Comparison of ENCODE assay signal across 9 cellular contexts in genomic region chr15:59349715-59350420, GRCh38. TPM values are rescaled to one million over a fixed set of nuclear protein-coding genes. Genes with fewer than 3 reads are reported as not detected.
DNase-seq lines count a peak whose midpoint lies in the region; ATAC-seq and TF ChIP-seq lines count a peak whose summit lies in the region.
"Had no signal": no experiment of that assay in that cellular context is flagged by ENCODE, and none has a peak within 500 bp of the region (broad histone marks: within the 10 kb centered on the region; RNA-seq: fewer than 3 reads in every experiment).

No MANE protein-coding gene starts in this region.

- no peaks in the 10 kb centered on the region for H3K9me3 ChIP-seq in left ventricle myocardium inferior (replicated peaks)

- no peaks in the 10 kb centered on the region for H3K36me3 Mint-ChIP-seq in activated T-cell treated with anti-CD3 and anti-CD28 coated beads, Interleukin-2, amount 50 U/mL, for 4 hours (ENCODE audit: insufficient read depth)

- peak overlapping the region; percentile 80 for H3K27ac ChIP-seq in left ventricle myocardium inferior (replicated peaks)

- H3K4me1 Mint-ChIP-seq in activated T-cell treated with anti-CD3 and anti-CD28 coated beads, Interleukin-2, amount 50 U/mL, for 4 hours (ENCODE audit: low read depth), result peaks cover 20% of the 10 kb centered on the region
- H3K4me1 Mint-ChIP-seq in stimulated activated naive CD8-positive, alpha-beta T cell treated with anti-CD3 and anti-CD28 coated beads, Interleukin-15, amount 100 ng/mL, for 72 hours, result peaks cover 66% of the 10 kb centered on the region

- peak; percentile 94 to 96 for ATAC-seq in activated T-cell treated with anti-CD3 and anti-CD28 coated beads, Interleukin-2, amount 50 U/mL, for 4 hours
- ATAC-seq in stimulated activated naive CD8-positive, alpha-beta T cell treated with anti-CD3 and anti-CD28 coated beads, Interleukin-15, amount 100 ng/mL, for 72 hours, result peak; percentile 94
- ATAC-seq in GM21737 (IDR thresholded peaks at IDR 0.05; ENCODE audit: unreplicated experiment) (no peak), GM19397 (IDR thresholded peaks at IDR 0.05; ENCODE audit: unreplicated experiment) (no peak)

- H3K4me3 ChIP-seq in left ventricle myocardium inferior, result no peak overlapping the region

- intact Hi-C loops in left ventricle myocardium inferior (cut with micrococcal nuclease), result no loop called here

- peaks cover 8% of the 10 kb centered on the region for H3K27me3 Mint-ChIP-seq in activated T-cell treated with anti-CD3 and anti-CD28 coated beads, Interleukin-2, amount 50 U/mL, for 4 hours (ENCODE audit: low read depth)
- H3K27me3 Mint-ChIP-seq in stimulated activated naive CD8-positive, alpha-beta T cell treated with anti-CD3 and anti-CD28 coated beads, Interleukin-15, amount 100 ng/mL, for 72 hours, result peaks cover 2% of the 10 kb centered on the region

- H3K4me1 ChIP-seq in left ventricle myocardium inferior, result peaks cover 77% of the 10 kb centered on the region

- TF ChIP-seq CTCF in left ventricle myocardium inferior (IDR thresholded peaks at IDR 0.05; ENCODE audit: borderline replicate concordance), result no peak

- DNase-seq in AG08395 (ENCODE audit: low spot score) (peak; percentile 94), HCEC 1CT (peak; percentile 92), left ventricle myocardium inferior (no peak), NCI-H146 (lab: John Stamatoyannopoulos, UW) (no peak)
- no peak for DNase-seq in activated T-cell treated with anti-CD3 and anti-CD28 coated beads, Interleukin-2, amount 50 U/mL, for 4 hours
- peak in 1 of 2 donors; percentile 18 for DNase-seq in stimulated activated naive CD8-positive, alpha-beta T cell treated with anti-CD3 and anti-CD28 coated beads, Interleukin-15, amount 100 ng/mL, for 72 hours

- no peaks in the 10 kb centered on the region for H3K9me3 Mint-ChIP-seq in activated T-cell treated with anti-CD3 and anti-CD28 coated beads, Interleukin-2, amount 50 U/mL, for 4 hours
- no peaks in the 10 kb centered on the region for H3K9me3 Mint-ChIP-seq in stimulated activated naive CD8-positive, alpha-beta T cell treated with anti-CD3 and anti-CD28 coated beads, Interleukin-15, amount 100 ng/mL, for 72 hours
- H3K9me3 Mint-ChIP-seq: central memory CD8-positive, alpha-beta T cell had no signal

- no peaks in the 10 kb centered on the region for H3K27me3 ChIP-seq in left ventricle myocardium inferior (ENCODE audit: low read depth)

- H3K27ac Mint-ChIP-seq in stimulated activated naive CD8-positive, alpha-beta T cell treated with anti-CD3 and anti-CD28 coated beads, Interleukin-15, amount 100 ng/mL, for 72 hours, result peak overlapping the region in 1 of 2 donors; percentile 8

- no peak overlapping the region for H3K4me3 Mint-ChIP-seq in activated T-cell treated with anti-CD3 and anti-CD28 coated beads, Interleukin-2, amount 50 U/mL, for 4 hours
- peak overlapping the region; percentile 24 to 43 for H3K4me3 Mint-ChIP-seq in stimulated activated naive CD8-positive, alpha-beta T cell treated with anti-CD3 and anti-CD28 coated beads, Interleukin-15, amount 100 ng/mL, for 72 hours
- H3K4me3 Mint-ChIP-seq: central memory CD8-positive, alpha-beta T cell had no signal

- no peaks in the 10 kb centered on the region for H3K36me3 ChIP-seq in left ventricle myocardium inferior

RNA-seq across cellular contexts. Expression of gene MYO1E, which starts 22.8 kb away (rescaled TPM):
- 1 to 10 TPM; 1.5 to 3.9 (median 2.3) TPM for total RNA-seq in activated T-cell treated with anti-CD3 and anti-CD28 coated beads, Interleukin-2, amount 50 U/mL, for 4 hours
- 23.6 TPM for total RNA-seq in left ventricle myocardium inferior

Comparison
In these comparisons a context has a peak if more than half of its experiments do, and no peak if none do; other contexts are left out.
1. DNase-seq: peak in AG08395 (single experiment) and HCEC 1CT (single experiment); none in activated T-cell treated with anti-CD3 and anti-CD28 coated beads, Interleukin-2, amount 50 U/mL, for 4 hours (single experiment), left ventricle myocardium inferior (single experiment) and NCI-H146 (single experiment).
2. ATAC-seq: peak in activated T-cell treated with anti-CD3 and anti-CD28 coated beads, Interleukin-2, amount 50 U/mL, for 4 hours (2 of 2) and stimulated activated naive CD8-positive, alpha-beta T cell treated with anti-CD3 and anti-CD28 coated beads, Interleukin-15, amount 100 ng/mL, for 72 hours (single experiment); none in GM21737 (single experiment) and GM19397 (single experiment).